Comparison of ENCODE assay signal across 12 cellular contexts in the genomic region with DNA sequence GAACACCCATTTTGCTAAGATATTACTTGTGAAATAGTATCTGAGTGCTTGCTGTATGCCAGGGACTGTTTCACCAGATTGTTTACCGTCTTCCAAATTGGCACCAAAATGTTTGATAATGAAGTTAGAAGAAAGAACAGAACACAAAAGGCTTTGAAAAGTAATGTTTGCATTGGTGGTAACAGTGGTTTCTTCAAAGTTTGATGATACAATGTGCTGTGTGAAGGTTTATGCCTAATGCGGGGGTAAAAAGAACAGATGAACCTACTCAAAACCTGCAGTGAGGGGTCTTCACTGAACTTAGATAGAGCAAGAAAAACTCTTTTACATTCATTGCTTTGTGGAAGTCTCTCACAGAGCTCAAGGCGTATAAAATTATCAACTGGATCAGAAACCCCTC.
"Had no signal": no experiment of that assay in that cellular context is flagged by ENCODE, and none has a peak within 500 bp of the region (broad histone marks: within the 10 kb centered on the region; RNA-seq: fewer than 3 reads in every experiment).

No MANE protein-coding gene starts in this region.

- H3K36me3 ChIP-seq: gastrocnemius medialis, tibial nerve had no signal

- DNase-seq: activated CD4-positive, alpha-beta T cell treated with anti-CD3 and anti-CD28 coated beads, Interleukin-2, amount 50 U/mL, for 48 hours; dorsolateral prefrontal cortex; erythroblast; gastrocnemius medialis; islet precursor cell; midbrain; stimulated activated CD4-positive, alpha-beta T cell treated with anti-CD3 and anti-CD28 coated beads, Interleukin-12 subunit alpha, Interleukin-12 subunit beta, amount 100 ng/mL, for 4 hours; stimulated activated CD4-positive, alpha-beta T cell treated with anti-CD3 and anti-CD28 coated beads, Interleukin-2, amount 100 ng/mL, for 24 hours; T-helper 9 cell had no signal

- H3K4me1 ChIP-seq: parathyroid adenoma, tibial nerve had no signal

- H3K9me3 ChIP-seq: gastrocnemius medialis, tibial nerve had no signal

- H3K27me3 ChIP-seq: gastrocnemius medialis, tibial nerve had no signal

- H3K4me3 ChIP-seq: dorsolateral prefrontal cortex, gastrocnemius medialis, lung, tibial nerve had no signal

- H3K27ac ChIP-seq: dorsolateral prefrontal cortex, gastrocnemius medialis, parathyroid adenoma, tibial nerve had no signal

- ATAC-seq: gastrocnemius medialis had no signal
